8 cellular contexts compared by ENCODE assay signal in genomic region chr13:98476538-98476966, GRCh38.
DNase-seq lines count a peak whose midpoint lies in the region; ATAC-seq and TF ChIP-seq lines count a peak whose summit lies in the region.

No MANE protein-coding gene starts in this region.

- no peak for TF ChIP-seq EP300 in suprapubic skin (IDR thresholded peaks at IDR 0.05)

- TF ChIP-seq POLR2A in suprapubic skin (IDR thresholded peaks at IDR 0.05), result no peak

- H3K79me2 ChIP-seq in DOHH2 (ENCODE audit: control insufficient read depth, low read length), result peaks cover 62% of the 10 kb centered on the region

- peaks cover 70% of the 10 kb centered on the region for H3K36me3 ChIP-seq in DOHH2 (ENCODE audit: control insufficient read depth, low read length)
- peaks cover 40% of the 10 kb centered on the region for H3K36me3 ChIP-seq in suprapubic skin

- peaks cover 20% of the 10 kb centered on the region for H3K4me1 ChIP-seq in DOHH2 (ENCODE audit: control insufficient read depth, low read length)
- peaks cover 56% of the 10 kb centered on the region for H3K4me1 ChIP-seq in suprapubic skin

- H3K4me1 Mint-ChIP-seq in IgD-negative memory B cell (peaks cover 38 to 43% (median 42%) of the 10 kb centered on the region in 3 donors), natural killer cell (peaks cover 56 to 59% of the 10 kb centered on the region in 2 donors)

- peak overlapping the region; percentile 61 to 78 (median 69) for H3K27ac Mint-ChIP-seq in IgD-negative memory B cell
- peak overlapping the region; percentile 85 to 87 for H3K27ac Mint-ChIP-seq in natural killer cell

- no peak for TF ChIP-seq CTCF in DOHH2 (IDR thresholded peaks at IDR 0.05; ENCODE audit: low read depth, low read length, poor library complexity, severe bottlenecking)
- no peak for TF ChIP-seq CTCF in natural killer cell (IDR thresholded peaks at IDR 0.05)
- no peak for TF ChIP-seq CTCF in suprapubic skin (IDR thresholded peaks at IDR 0.05)

- no peaks in the 10 kb centered on the region for H3K27me3 ChIP-seq in DOHH2 (ENCODE audit: control insufficient read depth, low read length)
- H3K27me3 ChIP-seq in suprapubic skin, result no peaks in the 10 kb centered on the region

- no peaks in the 10 kb centered on the region for H4K20me1 ChIP-seq in DOHH2 (ENCODE audit: control insufficient read depth, insufficient read depth, low read depth, low read length)

- H3K9me3 Mint-ChIP-seq in IgD-negative memory B cell (no peaks in the 10 kb centered on the region), natural killer cell (no peaks in the 10 kb centered on the region)

- peak overlapping the region; percentile 37 for H3K4me2 ChIP-seq in DOHH2 (ENCODE audit: low read length)

- H3K9me3 ChIP-seq in DOHH2 (ENCODE audit: control insufficient read depth, insufficient read depth, low read length) (peaks cover 18% of the 10 kb centered on the region; the same call in 1 of the 2 replicates), suprapubic skin (no peaks in the 10 kb centered on the region)

- H3K27me3 Mint-ChIP-seq in IgD-negative memory B cell, result no peaks in the 10 kb centered on the region
- H3K27me3 Mint-ChIP-seq in natural killer cell (ENCODE audit: low read depth in 2 of 2), result no peaks in the 10 kb centered on the region

- ATAC-seq in GM21619 (IDR thresholded peaks at IDR 0.05; ENCODE audit: unreplicated experiment) (peak; percentile 94), natural killer cell (peak; percentile 90 to 94 (median 94))

- H3K27ac ChIP-seq in DOHH2 (ENCODE audit: low read depth, low read length), result no peak overlapping the region
- H3K27ac ChIP-seq in suprapubic skin, result peak overlapping the region; percentile 40

- H3K4me3 Mint-ChIP-seq in IgD-negative memory B cell, result peak overlapping the region; percentile 6 to 88 (median 52)
- peak overlapping the region; percentile 75 for H3K4me3 Mint-ChIP-seq in natural killer cell

- intact Hi-C loops in natural killer cell (cut with micrococcal nuclease), result loop anchor here (1.0 kb wide), 1 partner anchor 101 kb away; the partner anchor contains the start of gene STK24

- H3K4me3 ChIP-seq in DOHH2 (ENCODE audit: low read length) (no peak overlapping the region; the same call in 1 of the 2 replicates), suprapubic skin (no peak overlapping the region)

- no peaks in the 10 kb centered on the region for H3K9me2 ChIP-seq in DOHH2 (replicated peaks; ENCODE audit: control insufficient read depth, low read length)

- H3K36me3 Mint-ChIP-seq in IgD-negative memory B cell (no peaks in the 10 kb centered on the region), natural killer cell (no peaks in the 10 kb centered on the region)

- H3F3A ChIP-seq in DOHH2 (ENCODE audit: control insufficient read depth, insufficient read depth), result no peaks in the 10 kb centered on the region; the same call in 1 of the 2 replicates

- WGBS in suprapubic skin, result 56% methylated on average over 9 of the region's 13 CpGs

- peak; percentile 91 for DNase-seq in activated CD4-positive, alpha-beta T cell treated with anti-CD3 and anti-CD28 coated beads for 48 hours
- peak; percentile 79 for DNase-seq in effector CD4-positive, alpha-beta T cell
- DNase-seq in natural killer cell (peak; percentile 58), suprapubic skin (ENCODE audit: low spot score in 2 of 2) (peak in 1 of 2 donors; percentile 69), NCI-H2029 (lab: John Stamatoyannopoulos, UW) (no peak)
